24 cellular contexts compared by ENCODE assay signal in genomic region chr4:177546745-177547144, GRCh38.
DNase-seq lines count a peak whose midpoint lies in the region; ATAC-seq and TF ChIP-seq lines count a peak whose summit lies in the region.
"Had no signal": no experiment of that assay in that cellular context is flagged by ENCODE, and none has a peak within 500 bp of the region (broad histone marks: within the 10 kb centered on the region; RNA-seq: fewer than 3 reads in every experiment).

No MANE protein-coding gene starts in this region.

- H3K27ac ChIP-seq in AG04450 (ENCODE audit: low read depth, low read length): no peak overlapping the region
- H3K27ac ChIP-seq in HCT116 (ENCODE audit: low read depth, low read length): no peak overlapping the region
- no peak overlapping the region for H3K27ac ChIP-seq in PC-3 (ENCODE audit: low read length)
- H3K27ac ChIP-seq: heart left ventricle, psoas muscle, skin epidermis, tibial nerve had no signal

- H3K36me3 ChIP-seq in HCT116 (ENCODE audit: control insufficient read depth in 1 of 2, insufficient read depth in 2 of 2, low read length in 2 of 2): no peaks in the 10 kb centered on the region
- no peaks in the 10 kb centered on the region for H3K36me3 ChIP-seq in PC-3 (ENCODE audit: low read depth, low read length)
- H3K36me3 ChIP-seq: heart left ventricle, tibial nerve had no signal

- H3K9me2 ChIP-seq in HCT116 (ENCODE audit: insufficient read depth): no peaks in the 10 kb centered on the region
- no peaks in the 10 kb centered on the region for H3K9me2 ChIP-seq in PC-3 (replicated peaks; ENCODE audit: low read length)

- no peak for TF ChIP-seq POLR2A in HCT116 (IDR thresholded peaks at IDR 0.05; ENCODE audit: borderline replicate concordance, extremely low read depth, insufficient read depth, insufficient read length)

- no peaks in the 10 kb centered on the region for H3F3A ChIP-seq in PC-3 (ENCODE audit: low read length, unreplicated experiment)

- H4K20me1 ChIP-seq in HCT116 (ENCODE audit: insufficient read depth) (no peaks in the 10 kb centered on the region), PC-3 (ENCODE audit: low read length) (no peaks in the 10 kb centered on the region)

- H3K4me3 ChIP-seq in AG04450 (ENCODE audit: low read depth, low read length) (no peak overlapping the region), HCT116 (replicated peaks in 1 of 2; ENCODE audit: low read depth in 1 of 2, low read length in 2 of 2) (no peak overlapping the region), PC-3 (ENCODE audit: low read length) (no peak overlapping the region), epithelial cell of proximal tubule (ENCODE audit: low read depth, low read length) (no peak overlapping the region)
- H3K4me3 ChIP-seq: heart left ventricle, psoas muscle, skin epidermis, tibial nerve had no signal

- DNase-seq in AG04450 (ENCODE audit: low read depth, low spot score): no peak
- DNase-seq in HCT116 (ENCODE audit: low read depth, low spot score): no peak
- DNase-seq in PC-3: peak; percentile 21
- no peak for DNase-seq in epithelial cell of proximal tubule (ENCODE audit: low read depth)
- DNase-seq in kidney tubule cell (ENCODE audit: low spot score): no peak
- DNase-seq: activated CD4-positive, CD25-positive, alpha-beta regulatory T cell; activated CD8-positive, alpha-beta T cell treated with anti-CD3 and anti-CD28 coated beads, Interleukin-2, amount 10 ng/mL, durations not matched to agents 7 days and 5 days; activated naive CD4-positive, alpha-beta T cell; activated T-cell treated with anti-CD3 and anti-CD28 coated beads, Interleukin-2, amount 50 U/mL, for 1 hour; aorta; DMS153; heart left ventricle; left ventricle myocardium superior; NCI-H1436; NCI-H2171 treated with DMSO at 0.1 percent for 48 hours; NCI-H748 treated with DMSO at 0.1 percent for 48 hours; psoas muscle; stimulated activated naive CD4-positive, alpha-beta T cell treated with Interleukin-2 at 50 U/mL for 16 hours; T1000 had no signal

- ATAC-seq in HCT116: no peak
- ATAC-seq in PC-3: no peak
- no peak for ATAC-seq in HG03571 (IDR thresholded peaks at IDR 0.05; ENCODE audit: unreplicated experiment)
- ATAC-seq in HG03442 (IDR thresholded peaks at IDR 0.05; ENCODE audit: unreplicated experiment): no peak
- ATAC-seq in HG02571 (IDR thresholded peaks at IDR 0.05; ENCODE audit: unreplicated experiment): no peak
- ATAC-seq: activated CD8-positive, alpha-beta T cell treated with anti-CD3 and anti-CD28 coated beads, Interleukin-2, amount 10 ng/mL, durations not matched to agents 7 days and 5 days; heart left ventricle; left ventricle myocardium superior; psoas muscle had no signal

- H3K9me3 ChIP-seq in AG04450 (ENCODE audit: control insufficient read depth, insufficient read depth, low read length) (no peaks in the 10 kb centered on the region), HCT116 (ENCODE audit: control insufficient read depth in 1 of 2, insufficient read depth in 1 of 2, low read depth in 1 of 2, low read length in 2 of 2) (no peaks in the 10 kb centered on the region), PC-3 (ENCODE audit: low read length) (no peaks in the 10 kb centered on the region)
- H3K9me3 ChIP-seq: heart left ventricle, psoas muscle, tibial nerve had no signal

- H2AFZ ChIP-seq in HCT116 (ENCODE audit: low read depth, low read length, poor library complexity, severe bottlenecking) (no peak overlapping the region), PC-3 (ENCODE audit: low read length) (no peak overlapping the region)

- TF ChIP-seq RAD21 in HCT116 (IDR thresholded peaks at IDR 0.05; ENCODE audit: low read depth): peak; percentile 41

- H3K79me2 ChIP-seq in HCT116 (ENCODE audit: insufficient read depth, low read length) (no peaks in the 10 kb centered on the region), PC-3 (ENCODE audit: low read length) (no peaks in the 10 kb centered on the region)

- H3K9ac ChIP-seq in HCT116 (ENCODE audit: low read length) (no peak overlapping the region), PC-3 (ENCODE audit: low read length) (no peak overlapping the region)

- RAD21 ChIA-PET in HCT116 (lab: Charles Lee; ENCODE audit: low non-redundant PET in 1 of 2, low total read pairs in 2 of 2, uncharacterized antibody in 2 of 2, unreplicated experiment in 2 of 2): no interaction called here

- intact Hi-C loops in HCT116 (cut with micrococcal nuclease): no loop called here
- intact Hi-C loops in PC-3 (cut with micrococcal nuclease): loop anchor here (1.0 to 5.0 kb wide), 3 partner anchors 104 to 296 kb away; partner anchors contain the start of gene AGA

- H3K4me1 ChIP-seq in HCT116 (ENCODE audit: control insufficient read depth in 1 of 2, insufficient read depth in 2 of 2, low read length in 2 of 2) (no peaks in the 10 kb centered on the region), PC-3 (ENCODE audit: insufficient read depth, low read length) (no peaks in the 10 kb centered on the region)
- H3K4me1 ChIP-seq: heart left ventricle, psoas muscle, tibial nerve had no signal

- H3K4me2 ChIP-seq in HCT116 (ENCODE audit: low read length) (no peak overlapping the region), PC-3 (ENCODE audit: low read length) (no peak overlapping the region)

- TF ChIP-seq CTCF in AG04450 (IDR thresholded peaks at IDR 0.05; ENCODE audit: low read depth, low read length) (peak; percentile 27), HCT116 (IDR thresholded peaks at IDR 0.05 in 2 of 3, conservative IDR thresholded peaks at IDR 0.05 in 1 of 3; ENCODE audit: borderline replicate concordance in 1 of 3, insufficient read depth in 1 of 3, low read depth in 2 of 3, low read length in 2 of 3) (0 out of 6 replicates have a peak, but pooled peaks of 1 of the 3 experiments have one; percentile 21), PC-3 (conservative IDR thresholded peaks at IDR 0.05; ENCODE audit: low read depth, low read length) (peak; percentile 38; the same call in 1 of the 2 replicates), epithelial cell of proximal tubule (conservative IDR thresholded peaks at IDR 0.05; ENCODE audit: low read depth, low read length) (peak; percentile 40)

- POLR2A ChIA-PET in AG04450 (lab: Yijun Ruan, JAX) (no interaction called here), HCT116 (lab: Charles Lee) (no interaction called here), PC-3 (lab: Charles Lee; ENCODE audit: unreplicated experiment) (no interaction called here)

- H3K27me3 ChIP-seq in AG04450 (ENCODE audit: control insufficient read depth, insufficient read depth, low read length): no peaks in the 10 kb centered on the region
- no peaks in the 10 kb centered on the region for H3K27me3 ChIP-seq in HCT116 (ENCODE audit: insufficient read depth, low read length)
- no peaks in the 10 kb centered on the region for H3K27me3 ChIP-seq in PC-3 (ENCODE audit: low read length)
- H3K27me3 ChIP-seq: heart left ventricle, tibial nerve had no signal

- CTCF ChIA-PET in AG04450 (lab: Charles Lee) (no interaction called here), HCT116 (lab: Charles Lee) (no interaction called here), PC-3 (lab: Charles Lee) (no interaction called here)

- BruUV-seq in HCT116 (replicated peaks; lab: Mats Ljungman, UMichigan) (no TSS peak), PC-3 (replicated peaks; lab: Mats Ljungman, UMichigan) (no TSS peak)

TF ChIP-seq in HCT116, 20 proteins besides CTCF, POLR2A, EP300 and RAD21 (continues in another document):
- TF ChIP-seq, protein P1, sequence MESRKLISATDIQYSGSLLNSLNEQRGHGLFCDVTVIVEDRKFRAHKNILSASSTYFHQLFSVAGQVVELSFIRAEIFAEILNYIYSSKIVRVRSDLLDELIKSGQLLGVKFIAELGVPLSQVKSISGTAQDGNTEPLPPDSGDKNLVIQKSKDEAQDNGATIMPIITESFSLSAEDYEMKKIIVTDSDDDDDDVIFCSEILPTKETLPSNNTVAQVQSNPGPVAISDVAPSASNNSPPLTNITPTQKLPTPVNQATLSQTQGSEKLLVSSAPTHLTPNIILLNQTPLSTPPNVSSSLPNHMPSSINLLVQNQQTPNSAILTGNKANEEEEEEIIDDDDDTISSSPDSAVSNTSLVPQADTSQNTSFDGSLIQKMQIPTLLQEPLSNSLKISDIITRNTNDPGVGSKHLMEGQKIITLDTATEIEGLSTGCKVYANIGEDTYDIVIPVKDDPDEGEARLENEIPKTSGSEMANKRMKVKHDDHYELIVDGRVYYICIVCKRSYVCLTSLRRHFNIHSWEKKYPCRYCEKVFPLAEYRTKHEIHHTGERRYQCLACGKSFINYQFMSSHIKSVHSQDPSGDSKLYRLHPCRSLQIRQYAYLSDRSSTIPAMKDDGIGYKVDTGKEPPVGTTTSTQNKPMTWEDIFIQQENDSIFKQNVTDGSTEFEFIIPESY (IDR thresholded peaks at IDR 0.05; ENCODE audit: extremely low read depth, insufficient replicate concordance, low read length): no peak
- no peak for TF ChIP-seq MAX (IDR thresholded peaks at IDR 0.05)
- TF ChIP-seq, protein P2, sequence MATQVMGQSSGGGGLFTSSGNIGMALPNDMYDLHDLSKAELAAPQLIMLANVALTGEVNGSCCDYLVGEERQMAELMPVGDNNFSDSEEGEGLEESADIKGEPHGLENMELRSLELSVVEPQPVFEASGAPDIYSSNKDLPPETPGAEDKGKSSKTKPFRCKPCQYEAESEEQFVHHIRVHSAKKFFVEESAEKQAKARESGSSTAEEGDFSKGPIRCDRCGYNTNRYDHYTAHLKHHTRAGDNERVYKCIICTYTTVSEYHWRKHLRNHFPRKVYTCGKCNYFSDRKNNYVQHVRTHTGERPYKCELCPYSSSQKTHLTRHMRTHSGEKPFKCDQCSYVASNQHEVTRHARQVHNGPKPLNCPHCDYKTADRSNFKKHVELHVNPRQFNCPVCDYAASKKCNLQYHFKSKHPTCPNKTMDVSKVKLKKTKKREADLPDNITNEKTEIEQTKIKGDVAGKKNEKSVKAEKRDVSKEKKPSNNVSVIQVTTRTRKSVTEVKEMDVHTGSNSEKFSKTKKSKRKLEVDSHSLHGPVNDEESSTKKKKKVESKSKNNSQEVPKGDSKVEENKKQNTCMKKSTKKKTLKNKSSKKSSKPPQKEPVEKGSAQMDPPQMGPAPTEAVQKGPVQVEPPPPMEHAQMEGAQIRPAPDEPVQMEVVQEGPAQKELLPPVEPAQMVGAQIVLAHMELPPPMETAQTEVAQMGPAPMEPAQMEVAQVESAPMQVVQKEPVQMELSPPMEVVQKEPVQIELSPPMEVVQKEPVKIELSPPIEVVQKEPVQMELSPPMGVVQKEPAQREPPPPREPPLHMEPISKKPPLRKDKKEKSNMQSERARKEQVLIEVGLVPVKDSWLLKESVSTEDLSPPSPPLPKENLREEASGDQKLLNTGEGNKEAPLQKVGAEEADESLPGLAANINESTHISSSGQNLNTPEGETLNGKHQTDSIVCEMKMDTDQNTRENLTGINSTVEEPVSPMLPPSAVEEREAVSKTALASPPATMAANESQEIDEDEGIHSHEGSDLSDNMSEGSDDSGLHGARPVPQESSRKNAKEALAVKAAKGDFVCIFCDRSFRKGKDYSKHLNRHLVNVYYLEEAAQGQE (IDR thresholded peaks at IDR 0.05; ENCODE audit: low read depth): no peak
- TF ChIP-seq EZH2phosphoT487 (IDR thresholded peaks at IDR 0.05; ENCODE audit: borderline replicate concordance): no peak
- TF ChIP-seq YY1 (IDR thresholded peaks at IDR 0.05; ENCODE audit: extremely low read depth, insufficient replicate concordance, low read depth, low read length): no peak
